ENCODE assay signal across 1 cellular context in the genomic region with DNA sequence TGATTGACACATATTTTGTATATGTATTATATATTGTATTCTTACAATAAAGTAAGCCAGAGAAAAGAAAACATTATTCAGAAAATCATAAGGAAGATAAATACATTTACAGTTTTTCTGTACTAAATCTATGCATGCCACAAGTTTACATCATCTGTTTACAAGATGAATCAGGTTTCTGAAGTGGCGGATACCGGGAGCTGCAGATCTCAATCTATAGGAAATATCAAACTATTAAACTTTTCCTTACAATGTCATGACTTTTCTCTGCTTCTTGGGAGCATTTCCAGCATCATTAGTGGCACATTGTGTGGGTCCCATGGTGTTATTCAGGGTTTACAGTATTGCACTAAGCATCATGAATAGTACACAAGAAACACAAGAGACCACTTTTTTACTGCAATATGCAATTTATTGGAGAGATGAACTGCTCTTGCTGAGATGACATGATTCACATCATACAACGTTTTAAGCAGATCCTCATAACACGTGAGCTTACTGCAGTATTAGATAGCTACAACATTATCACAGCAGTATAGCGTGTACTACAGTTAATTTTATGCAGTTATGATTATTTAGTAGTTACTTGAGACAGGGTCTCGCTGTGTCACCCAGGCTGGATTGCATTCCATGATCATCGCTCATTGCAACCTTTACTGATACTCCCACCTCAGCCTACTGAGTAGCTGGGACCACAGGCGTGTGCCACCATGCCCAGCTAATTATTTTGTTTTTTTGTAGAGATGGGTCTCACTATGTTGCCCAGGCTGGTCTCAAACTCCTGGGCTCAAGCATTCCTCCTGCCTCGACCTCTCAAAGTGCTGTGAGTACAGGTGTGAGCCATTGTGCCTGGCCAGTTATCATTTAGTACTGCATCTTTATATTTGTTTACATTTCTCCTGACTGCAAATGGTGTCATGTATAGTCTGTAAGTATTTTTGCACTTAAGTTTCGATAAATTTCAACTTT.
TF ChIP-seq lines count a peak whose summit lies in the region.

No MANE protein-coding gene starts in this region.

TF ChIP-seq in HEK293, 187 proteins besides CTCF, POLR2A, EP300 and RAD21 (continued from another document):
- TF ChIP-seq AEBP2 (tag by site-specific recombination; IDR thresholded peaks at IDR 0.05; ENCODE audit: borderline replicate concordance), result no peak
- no peak for TF ChIP-seq ZSCAN30 (tag by site-specific recombination; IDR thresholded peaks at IDR 0.05)
- TF ChIP-seq ZNF658 (tag by site-specific recombination; IDR thresholded peaks at IDR 0.05), result no peak
- peak; percentile 72; the same call in 1 of the 2 replicates for TF ChIP-seq ZNF629 (tag by site-specific recombination; IDR thresholded peaks at IDR 0.05)
- TF ChIP-seq ZNF664 (tag by site-specific recombination; IDR thresholded peaks at IDR 0.05), result peak; percentile 29; the same call in 1 of the 2 replicates
- no peak for TF ChIP-seq ZNF624 (tag by site-specific recombination; IDR thresholded peaks at IDR 0.05)
- peak; percentile 59; the same call in 1 of the 2 replicates for TF ChIP-seq BCL11A (tag by site-specific recombination; IDR thresholded peaks at IDR 0.05; ENCODE audit: low read depth)
- no peak for TF ChIP-seq ZXDB (tag by site-specific recombination; IDR thresholded peaks at IDR 0.05)
- TF ChIP-seq, protein P1, sequence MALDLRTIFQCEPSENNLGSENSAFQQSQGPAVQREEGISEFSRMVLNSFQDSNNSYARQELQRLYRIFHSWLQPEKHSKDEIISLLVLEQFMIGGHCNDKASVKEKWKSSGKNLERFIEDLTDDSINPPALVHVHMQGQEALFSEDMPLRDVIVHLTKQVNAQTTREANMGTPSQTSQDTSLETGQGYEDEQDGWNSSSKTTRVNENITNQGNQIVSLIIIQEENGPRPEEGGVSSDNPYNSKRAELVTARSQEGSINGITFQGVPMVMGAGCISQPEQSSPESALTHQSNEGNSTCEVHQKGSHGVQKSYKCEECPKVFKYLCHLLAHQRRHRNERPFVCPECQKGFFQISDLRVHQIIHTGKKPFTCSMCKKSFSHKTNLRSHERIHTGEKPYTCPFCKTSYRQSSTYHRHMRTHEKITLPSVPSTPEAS (tag by site-specific recombination; IDR thresholded peaks at IDR 0.05), result no peak
TF ChIP-seq in HEK293: peak in this region for 23.
